In the genomic region with DNA sequence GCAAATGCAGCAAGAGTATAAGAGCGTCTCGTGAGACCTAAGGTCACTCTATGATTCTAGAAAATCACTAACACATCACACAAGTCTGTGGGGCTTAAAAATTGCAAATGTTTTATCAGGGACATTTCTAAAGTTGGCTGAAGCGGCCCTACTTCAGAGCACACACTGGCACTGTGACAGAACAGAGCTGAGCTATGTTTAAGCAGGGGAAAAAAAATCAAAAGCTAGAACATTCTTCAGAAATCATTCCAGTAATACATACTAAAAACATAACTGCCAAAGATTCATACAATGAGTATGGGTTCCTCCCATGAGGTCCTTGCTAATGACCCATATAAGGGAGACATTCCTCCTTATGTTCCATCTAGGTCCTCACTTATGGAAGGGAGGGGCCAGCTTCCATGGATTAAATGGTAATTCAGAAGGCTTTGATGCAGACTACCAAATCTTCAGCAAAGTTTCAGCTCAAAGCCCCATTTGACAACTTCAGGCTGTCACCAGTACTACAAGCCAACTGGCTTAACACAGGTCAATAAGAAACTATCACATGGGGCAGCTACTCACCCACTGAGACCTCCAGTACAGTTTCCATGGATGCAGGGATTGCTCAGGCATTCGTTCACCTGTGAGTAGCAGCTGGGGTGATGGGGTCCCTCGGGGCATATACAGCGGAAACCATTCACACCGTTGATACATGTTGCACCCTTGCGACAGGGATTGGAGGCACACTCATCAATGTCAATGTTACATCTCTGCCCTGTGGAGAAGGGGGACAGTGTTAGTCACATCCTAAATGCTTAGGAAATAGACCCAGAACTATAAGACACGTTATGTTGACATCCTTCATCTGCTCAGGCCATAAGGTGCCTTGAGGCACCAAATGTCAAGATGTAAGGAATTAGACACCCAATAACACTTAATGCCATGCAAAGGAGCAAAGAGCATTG, we compare ENCODE assay signal across 1 cellular context.
TF ChIP-seq lines count a peak whose summit lies in the region.

No MANE protein-coding gene starts in this region.

TF ChIP-seq in GM23338, 12 proteins besides CTCF, POLR2A, EP300 and RAD21 (continued from another document):
- TF ChIP-seq, protein P1, sequence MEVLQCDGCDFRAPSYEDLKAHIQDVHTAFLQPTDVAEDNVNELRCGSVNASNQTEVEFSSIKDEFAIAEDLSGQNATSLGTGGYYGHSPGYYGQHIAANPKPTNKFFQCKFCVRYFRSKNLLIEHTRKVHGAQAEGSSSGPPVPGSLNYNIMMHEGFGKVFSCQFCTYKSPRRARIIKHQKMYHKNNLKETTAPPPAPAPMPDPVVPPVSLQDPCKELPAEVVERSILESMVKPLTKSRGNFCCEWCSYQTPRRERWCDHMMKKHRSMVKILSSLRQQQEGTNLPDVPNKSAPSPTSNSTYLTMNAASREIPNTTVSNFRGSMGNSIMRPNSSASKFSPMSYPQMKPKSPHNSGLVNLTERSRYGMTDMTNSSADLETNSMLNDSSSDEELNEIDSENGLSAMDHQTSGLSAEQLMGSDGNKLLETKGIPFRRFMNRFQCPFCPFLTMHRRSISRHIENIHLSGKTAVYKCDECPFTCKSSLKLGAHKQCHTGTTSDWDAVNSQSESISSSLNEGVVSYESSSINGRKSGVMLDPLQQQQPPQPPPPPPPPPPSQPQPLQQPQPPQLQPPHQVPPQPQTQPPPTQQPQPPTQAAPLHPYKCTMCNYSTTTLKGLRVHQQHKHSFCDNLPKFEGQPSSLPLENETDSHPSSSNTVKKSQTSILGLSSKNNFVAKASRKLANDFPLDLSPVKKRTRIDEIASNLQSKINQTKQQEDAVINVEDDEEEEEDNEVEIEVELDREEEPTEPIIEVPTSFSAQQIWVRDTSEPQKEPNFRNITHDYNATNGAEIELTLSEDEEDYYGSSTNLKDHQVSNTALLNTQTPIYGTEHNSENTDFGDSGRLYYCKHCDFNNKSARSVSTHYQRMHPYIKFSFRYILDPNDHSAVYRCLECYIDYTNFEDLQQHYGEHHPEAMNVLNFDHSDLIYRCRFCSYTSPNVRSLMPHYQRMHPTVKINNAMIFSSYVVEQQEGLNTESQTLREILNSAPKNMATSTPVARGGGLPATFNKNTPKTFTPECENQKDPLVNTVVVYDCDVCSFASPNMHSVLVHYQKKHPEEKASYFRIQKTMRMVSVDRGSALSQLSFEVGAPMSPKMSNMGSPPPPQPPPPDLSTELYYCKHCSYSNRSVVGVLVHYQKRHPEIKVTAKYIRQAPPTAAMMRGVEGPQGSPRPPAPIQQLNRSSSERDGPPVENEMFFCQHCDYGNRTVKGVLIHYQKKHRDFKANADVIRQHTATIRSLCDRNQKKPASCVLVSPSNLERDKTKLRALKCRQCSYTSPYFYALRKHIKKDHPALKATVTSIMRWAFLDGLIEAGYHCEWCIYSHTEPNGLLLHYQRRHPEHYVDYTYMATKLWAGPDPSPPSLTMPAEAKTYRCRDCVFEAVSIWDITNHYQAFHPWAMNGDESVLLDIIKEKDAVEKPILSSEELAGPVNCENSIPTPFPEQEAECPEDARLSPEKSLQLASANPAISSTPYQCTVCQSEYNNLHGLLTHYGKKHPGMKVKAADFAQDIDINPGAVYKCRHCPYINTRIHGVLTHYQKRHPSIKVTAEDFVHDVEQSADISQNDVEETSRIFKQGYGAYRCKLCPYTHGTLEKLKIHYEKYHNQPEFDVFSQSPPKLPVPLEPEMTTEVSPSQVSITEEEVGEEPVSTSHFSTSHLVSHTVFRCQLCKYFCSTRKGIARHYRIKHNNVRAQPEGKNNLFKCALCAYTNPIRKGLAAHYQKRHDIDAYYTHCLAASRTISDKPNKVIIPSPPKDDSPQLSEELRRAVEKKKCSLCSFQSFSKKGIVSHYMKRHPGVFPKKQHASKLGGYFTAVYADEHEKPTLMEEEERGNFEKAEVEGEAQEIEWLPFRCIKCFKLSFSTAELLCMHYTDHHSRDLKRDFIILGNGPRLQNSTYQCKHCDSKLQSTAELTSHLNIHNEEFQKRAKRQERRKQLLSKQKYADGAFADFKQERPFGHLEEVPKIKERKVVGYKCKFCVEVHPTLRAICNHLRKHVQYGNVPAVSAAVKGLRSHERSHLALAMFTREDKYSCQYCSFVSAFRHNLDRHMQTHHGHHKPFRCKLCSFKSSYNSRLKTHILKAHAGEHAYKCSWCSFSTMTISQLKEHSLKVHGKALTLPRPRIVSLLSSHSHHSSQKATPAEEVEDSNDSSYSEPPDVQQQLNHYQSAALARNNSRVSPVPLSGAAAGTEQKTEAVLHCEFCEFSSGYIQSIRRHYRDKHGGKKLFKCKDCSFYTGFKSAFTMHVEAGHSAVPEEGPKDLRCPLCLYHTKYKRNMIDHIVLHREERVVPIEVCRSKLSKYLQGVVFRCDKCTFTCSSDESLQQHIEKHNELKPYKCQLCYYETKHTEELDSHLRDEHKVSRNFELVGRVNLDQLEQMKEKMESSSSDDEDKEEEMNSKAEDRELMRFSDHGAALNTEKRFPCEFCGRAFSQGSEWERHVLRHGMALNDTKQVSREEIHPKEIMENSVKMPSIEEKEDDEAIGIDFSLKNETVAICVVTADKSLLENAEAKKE (CRISPR knock-in tag; IDR thresholded peaks at IDR 0.05), result no peak
- TF ChIP-seq JUNB (IDR thresholded peaks at IDR 0.05; ENCODE audit: unreplicated experiment) (no peak), EZH2 (IDR thresholded peaks at IDR 0.05; ENCODE audit: low read depth, unreplicated experiment) (no peak), CREB1 (CRISPR knock-in tag; IDR thresholded peaks at IDR 0.05; ENCODE audit: low read depth) (no peak), ZNF331 (CRISPR knock-in tag; IDR thresholded peaks at IDR 0.05; ENCODE audit: low read depth) (no peak), NANOG (IDR thresholded peaks at IDR 0.05; ENCODE audit: borderline replicate concordance) (no peak), EZH2phosphoT487 (IDR thresholded peaks at IDR 0.05; ENCODE audit: unreplicated experiment) (no peak)
- TF ChIP-seq, protein P2, sequence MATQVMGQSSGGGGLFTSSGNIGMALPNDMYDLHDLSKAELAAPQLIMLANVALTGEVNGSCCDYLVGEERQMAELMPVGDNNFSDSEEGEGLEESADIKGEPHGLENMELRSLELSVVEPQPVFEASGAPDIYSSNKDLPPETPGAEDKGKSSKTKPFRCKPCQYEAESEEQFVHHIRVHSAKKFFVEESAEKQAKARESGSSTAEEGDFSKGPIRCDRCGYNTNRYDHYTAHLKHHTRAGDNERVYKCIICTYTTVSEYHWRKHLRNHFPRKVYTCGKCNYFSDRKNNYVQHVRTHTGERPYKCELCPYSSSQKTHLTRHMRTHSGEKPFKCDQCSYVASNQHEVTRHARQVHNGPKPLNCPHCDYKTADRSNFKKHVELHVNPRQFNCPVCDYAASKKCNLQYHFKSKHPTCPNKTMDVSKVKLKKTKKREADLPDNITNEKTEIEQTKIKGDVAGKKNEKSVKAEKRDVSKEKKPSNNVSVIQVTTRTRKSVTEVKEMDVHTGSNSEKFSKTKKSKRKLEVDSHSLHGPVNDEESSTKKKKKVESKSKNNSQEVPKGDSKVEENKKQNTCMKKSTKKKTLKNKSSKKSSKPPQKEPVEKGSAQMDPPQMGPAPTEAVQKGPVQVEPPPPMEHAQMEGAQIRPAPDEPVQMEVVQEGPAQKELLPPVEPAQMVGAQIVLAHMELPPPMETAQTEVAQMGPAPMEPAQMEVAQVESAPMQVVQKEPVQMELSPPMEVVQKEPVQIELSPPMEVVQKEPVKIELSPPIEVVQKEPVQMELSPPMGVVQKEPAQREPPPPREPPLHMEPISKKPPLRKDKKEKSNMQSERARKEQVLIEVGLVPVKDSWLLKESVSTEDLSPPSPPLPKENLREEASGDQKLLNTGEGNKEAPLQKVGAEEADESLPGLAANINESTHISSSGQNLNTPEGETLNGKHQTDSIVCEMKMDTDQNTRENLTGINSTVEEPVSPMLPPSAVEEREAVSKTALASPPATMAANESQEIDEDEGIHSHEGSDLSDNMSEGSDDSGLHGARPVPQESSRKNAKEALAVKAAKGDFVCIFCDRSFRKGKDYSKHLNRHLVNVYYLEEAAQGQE (IDR thresholded peaks at IDR 0.05; ENCODE audit: unreplicated experiment), result no peak
- TF ChIP-seq, protein P3, sequence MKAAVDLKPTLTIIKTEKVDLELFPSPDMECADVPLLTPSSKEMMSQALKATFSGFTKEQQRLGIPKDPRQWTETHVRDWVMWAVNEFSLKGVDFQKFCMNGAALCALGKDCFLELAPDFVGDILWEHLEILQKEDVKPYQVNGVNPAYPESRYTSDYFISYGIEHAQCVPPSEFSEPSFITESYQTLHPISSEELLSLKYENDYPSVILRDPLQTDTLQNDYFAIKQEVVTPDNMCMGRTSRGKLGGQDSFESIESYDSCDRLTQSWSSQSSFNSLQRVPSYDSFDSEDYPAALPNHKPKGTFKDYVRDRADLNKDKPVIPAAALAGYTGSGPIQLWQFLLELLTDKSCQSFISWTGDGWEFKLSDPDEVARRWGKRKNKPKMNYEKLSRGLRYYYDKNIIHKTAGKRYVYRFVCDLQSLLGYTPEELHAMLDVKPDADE (IDR thresholded peaks at IDR 0.05), result no peak
